Comparison of ENCODE assay signal across 29 cellular contexts in genomic region chr2:109298851-109299250, GRCh38.
DNase-seq lines count a peak whose midpoint lies in the region; ATAC-seq and TF ChIP-seq lines count a peak whose summit lies in the region.
"Had no signal": no experiment of that assay in that cellular context is flagged by ENCODE, and none has a peak within 500 bp of the region (broad histone marks: within the 10 kb centered on the region; RNA-seq: fewer than 3 reads in every experiment).

No MANE protein-coding gene starts in this region.

- H3K36me3 ChIP-seq in lower lobe of right lung: no peaks in the 10 kb centered on the region
- no peaks in the 10 kb centered on the region for H3K36me3 ChIP-seq in osteoblast (ENCODE audit: insufficient read depth, low read length)
- no peaks in the 10 kb centered on the region for H3K36me3 ChIP-seq in upper lobe of left lung
- H3K36me3 ChIP-seq in left ventricle myocardium inferior: no peaks in the 10 kb centered on the region
- H3K36me3 ChIP-seq: BE2C had no signal

- no peaks in the 10 kb centered on the region for H3K27me3 Mint-ChIP-seq in stimulated activated naive CD8-positive, alpha-beta T cell treated with anti-CD3 and anti-CD28 coated beads, Interleukin-15, Interleukin-2, amounts not matched to agents 100 ng/mL and 50 ng/mL, for 24 hours
- H3K27me3 Mint-ChIP-seq: CD4-positive, alpha-beta T cell; IgD-negative memory B cell had no signal

- 96 to 100% methylated on average over 6 of the region's 6 CpGs for WGBS in upper lobe of left lung, 2 donors

- no peak overlapping the region for H2AFZ ChIP-seq in osteoblast (ENCODE audit: low read length)

- H3K4me2 ChIP-seq in osteoblast (ENCODE audit: insufficient read depth, low read length): no peak overlapping the region
- H3K4me2 ChIP-seq: KMS-11 had no signal

- H3K79me2 ChIP-seq in osteoblast (ENCODE audit: insufficient read depth, low read length): peaks cover 53% of the 10 kb centered on the region

- peaks cover 3% of the 10 kb centered on the region for H3K9me3 Mint-ChIP-seq in stimulated activated naive CD8-positive, alpha-beta T cell treated with anti-CD3 and anti-CD28 coated beads, Interleukin-15, Interleukin-2, amounts not matched to agents 100 ng/mL and 50 ng/mL, for 24 hours
- H3K9me3 Mint-ChIP-seq: CD4-positive, alpha-beta T cell had no signal

- H3K9me3 ChIP-seq in lower lobe of right lung: no peaks in the 10 kb centered on the region
- H3K9me3 ChIP-seq in osteoblast (ENCODE audit: low read depth, low read length): no peaks in the 10 kb centered on the region
- H3K9me3 ChIP-seq in upper lobe of left lung: no peaks in the 10 kb centered on the region
- peaks cover 7% of the 10 kb centered on the region for H3K9me3 ChIP-seq in left ventricle myocardium inferior (replicated peaks)
- H3K9me3 ChIP-seq: BE2C had no signal

- no peak overlapping the region for H3K4me3 Mint-ChIP-seq in stimulated activated naive CD8-positive, alpha-beta T cell treated with anti-CD3 and anti-CD28 coated beads, Interleukin-15, Interleukin-2, amounts not matched to agents 100 ng/mL and 50 ng/mL, for 24 hours
- H3K4me3 Mint-ChIP-seq: CD4-positive, alpha-beta T cell; IgD-negative memory B cell had no signal

- no peak for TF ChIP-seq POLR2A in upper lobe of left lung (IDR thresholded peaks at IDR 0.05)

- no peak for TF ChIP-seq EP300 in upper lobe of left lung (IDR thresholded peaks at IDR 0.05)

- H3K36me3 Mint-ChIP-seq in stimulated activated naive CD8-positive, alpha-beta T cell treated with anti-CD3 and anti-CD28 coated beads, Interleukin-15, Interleukin-2, amounts not matched to agents 100 ng/mL and 50 ng/mL, for 24 hours (ENCODE audit: low read depth): no peaks in the 10 kb centered on the region
- H3K36me3 Mint-ChIP-seq: IgD-negative memory B cell had no signal

- TF ChIP-seq CTCF in lower lobe of right lung (IDR thresholded peaks at IDR 0.05): no peak
- TF ChIP-seq CTCF in osteoblast (IDR thresholded peaks at IDR 0.05; ENCODE audit: extremely low read depth, low read depth, low read length): no peak
- TF ChIP-seq CTCF in upper lobe of left lung (IDR thresholded peaks at IDR 0.05): no peak
- TF ChIP-seq CTCF in left ventricle myocardium inferior (IDR thresholded peaks at IDR 0.05; ENCODE audit: borderline replicate concordance): no peak

- H3K27ac ChIP-seq in lower lobe of right lung: peak overlapping the region; percentile 7
- H3K27ac ChIP-seq in osteoblast (ENCODE audit: low read depth, low read length): no peak overlapping the region
- H3K27ac ChIP-seq in upper lobe of left lung: peak overlapping the region; percentile 40 to 57 (median 54)
- H3K27ac ChIP-seq in left ventricle myocardium inferior (replicated peaks): no peak overlapping the region
- H3K27ac ChIP-seq: KMS-11, RWPE1 had no signal

- peaks cover 4% of the 10 kb centered on the region for H3K4me1 Mint-ChIP-seq in stimulated activated naive CD8-positive, alpha-beta T cell treated with anti-CD3 and anti-CD28 coated beads, Interleukin-15, Interleukin-2, amounts not matched to agents 100 ng/mL and 50 ng/mL, for 24 hours (ENCODE audit: low read depth)
- H3K4me1 Mint-ChIP-seq: IgD-negative memory B cell had no signal

- no peak for DNase-seq in stimulated activated naive CD8-positive, alpha-beta T cell treated with anti-CD3 and anti-CD28 coated beads, Interleukin-15, Interleukin-2, amounts not matched to agents 100 U/mL and 50 U/mL, for 24 hours
- DNase-seq in lower lobe of right lung (no peak), osteoblast (ENCODE audit: insufficient read length, low spot score, missing footprints) (peak; percentile 54), upper lobe of left lung (no peak), MV-4-11 (lab: John Stamatoyannopoulos, UW) (no peak), left ventricle myocardium inferior (no peak), EL (no peak)
- DNase-seq: 8988T; ACHN; BE2C; CD4-positive, alpha-beta T cell; DMS53; GDM1; GOT3; HCEC 1CT; MM.1S; NCI-H1048; NCI-H1417; NCI-H1694; NCI-H2029 treated with DMSO at 0.1 percent for 48 hours; NCI-H226; NCI-H510A; NCI-H69; SHP77 had no signal

- intact Hi-C loops in lower lobe of right lung (cut with DNase I) (no loop called here), left ventricle myocardium inferior (cut with micrococcal nuclease) (no loop called here)

- peak overlapping the region; percentile 40 for H3K27ac Mint-ChIP-seq in stimulated activated naive CD8-positive, alpha-beta T cell treated with anti-CD3 and anti-CD28 coated beads, Interleukin-15, Interleukin-2, amounts not matched to agents 100 ng/mL and 50 ng/mL, for 24 hours
- H3K27ac Mint-ChIP-seq: CD4-positive, alpha-beta T cell; IgD-negative memory B cell had no signal

- H3K27me3 ChIP-seq in lower lobe of right lung (ENCODE audit: low read depth) (no peaks in the 10 kb centered on the region), osteoblast (ENCODE audit: insufficient read depth, low read length) (no peaks in the 10 kb centered on the region), upper lobe of left lung (no peaks in the 10 kb centered on the region), left ventricle myocardium inferior (ENCODE audit: low read depth) (no peaks in the 10 kb centered on the region)
- H3K27me3 ChIP-seq: BE2C had no signal

- no peak for ATAC-seq in stimulated activated naive CD8-positive, alpha-beta T cell treated with anti-CD3 and anti-CD28 coated beads, Interleukin-15, Interleukin-2, amounts not matched to agents 100 U/mL and 50 U/mL, for 24 hours
- ATAC-seq in lower lobe of right lung (no peak), upper lobe of left lung (ENCODE audit: low FRiP score in 2 of 2) (no peak)
- ATAC-seq: GM12878 had no signal

- no peak overlapping the region for H3K4me3 ChIP-seq in lower lobe of right lung
- H3K4me3 ChIP-seq in osteoblast (ENCODE audit: insufficient read depth, low read length): no peak overlapping the region
- H3K4me3 ChIP-seq in upper lobe of left lung: no peak overlapping the region
- H3K4me3 ChIP-seq in left ventricle myocardium inferior: no peak overlapping the region
- H3K4me3 ChIP-seq: GM12878 had no signal

- peaks cover 3% of the 10 kb centered on the region for H3K4me1 ChIP-seq in lower lobe of right lung
- no peaks in the 10 kb centered on the region for H3K4me1 ChIP-seq in osteoblast (ENCODE audit: insufficient read depth, low read length)
- peaks cover 0 to 14% (median 9%) of the 10 kb centered on the region in 4 donors for H3K4me1 ChIP-seq in upper lobe of left lung
- peaks cover 28% of the 10 kb centered on the region for H3K4me1 ChIP-seq in left ventricle myocardium inferior
- H3K4me1 ChIP-seq: BE2C had no signal

- H4K20me1 ChIP-seq in osteoblast (ENCODE audit: insufficient read depth, low read length): peaks cover 45% of the 10 kb centered on the region

Comparison
In these comparisons a context has a peak if more than half of its experiments do, and no peak if none do; other contexts are left out.
1. H3K27ac ChIP-seq: peak in lower lobe of right lung (single experiment) and upper lobe of left lung (4 of 4); none in osteoblast (single experiment) and left ventricle myocardium inferior (single experiment).